13 cellular contexts compared by ENCODE assay signal in the genomic region with DNA sequence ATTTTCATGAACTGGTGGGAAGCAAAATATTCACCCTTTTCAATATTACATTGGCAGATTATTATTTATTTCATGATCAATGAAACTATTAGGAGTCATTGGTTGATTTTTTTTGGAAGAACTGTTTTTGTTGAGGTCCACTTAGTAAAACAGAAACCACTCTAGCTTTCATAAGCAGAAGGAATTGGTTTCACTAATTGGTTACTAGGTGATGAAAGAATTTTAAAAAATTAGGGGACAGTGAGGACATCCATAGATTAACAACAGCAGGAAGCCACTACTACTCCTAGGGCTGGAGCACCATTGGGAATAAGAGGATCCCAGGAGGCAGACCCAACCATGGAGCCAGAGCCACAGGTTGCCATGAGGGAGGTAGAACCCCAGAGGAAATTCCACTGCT.
DNase-seq lines count a peak whose midpoint lies in the region; ATAC-seq and TF ChIP-seq lines count a peak whose summit lies in the region.
"Had no signal": no experiment of that assay in that cellular context is flagged by ENCODE, and none has a peak within 500 bp of the region (broad histone marks: within the 10 kb centered on the region; RNA-seq: fewer than 3 reads in every experiment).

No MANE protein-coding gene starts in this region.

- ATAC-seq in GM19438 (IDR thresholded peaks at IDR 0.05; ENCODE audit: low read depth, unreplicated experiment) (peak; percentile 32), HG03097 (IDR thresholded peaks at IDR 0.05; ENCODE audit: low FRiP score, unreplicated experiment) (peak; percentile 48), HG03342 (IDR thresholded peaks at IDR 0.05; ENCODE audit: unreplicated experiment) (peak; percentile 24), GM21825 (IDR thresholded peaks at IDR 0.05; ENCODE audit: unreplicated experiment) (no peak)

- no peak overlapping the region for H3K27ac Mint-ChIP-seq in progenitor cell of endocrine pancreas
- H3K27ac Mint-ChIP-seq: CD4-positive, alpha-beta memory T cell had no signal

- H3K4me3 Mint-ChIP-seq in progenitor cell of endocrine pancreas (ENCODE audit: low read depth): no peak overlapping the region
- H3K4me3 Mint-ChIP-seq: CD4-positive, alpha-beta memory T cell had no signal

- peaks cover 12% of the 10 kb centered on the region for H3K27me3 Mint-ChIP-seq in progenitor cell of endocrine pancreas
- H3K27me3 Mint-ChIP-seq: CD4-positive, alpha-beta memory T cell had no signal

- DNase-seq in NCI-H510A treated with DMSO at 0.1 percent for 48 hours (lab: John Stamatoyannopoulos, UW) (no peak), progenitor cell of endocrine pancreas (ENCODE audit: low spot score, unreplicated experiment) (no peak), HT-29 (ENCODE audit: low spot score) (no peak)
- DNase-seq: BE2C; CD4-positive, alpha-beta memory T cell; DMS79; IMR-90; Kasumi-1; KBM-7 had no signal

- TF ChIP-seq CTCF in progenitor cell of endocrine pancreas (IDR thresholded peaks at IDR 0.05; ENCODE audit: unreplicated experiment): no peak

- H3K9me3 Mint-ChIP-seq in progenitor cell of endocrine pancreas (ENCODE audit: low read depth): no peaks in the 10 kb centered on the region

- no peaks in the 10 kb centered on the region for H3K4me1 Mint-ChIP-seq in progenitor cell of endocrine pancreas (ENCODE audit: low read depth)
- H3K4me1 Mint-ChIP-seq: CD4-positive, alpha-beta memory T cell had no signal

- no peaks in the 10 kb centered on the region for H3K36me3 Mint-ChIP-seq in progenitor cell of endocrine pancreas (ENCODE audit: insufficient read depth)
- H3K36me3 Mint-ChIP-seq: CD4-positive, alpha-beta memory T cell had no signal
